13 cellular contexts compared by ENCODE assay signal in the genomic region with DNA sequence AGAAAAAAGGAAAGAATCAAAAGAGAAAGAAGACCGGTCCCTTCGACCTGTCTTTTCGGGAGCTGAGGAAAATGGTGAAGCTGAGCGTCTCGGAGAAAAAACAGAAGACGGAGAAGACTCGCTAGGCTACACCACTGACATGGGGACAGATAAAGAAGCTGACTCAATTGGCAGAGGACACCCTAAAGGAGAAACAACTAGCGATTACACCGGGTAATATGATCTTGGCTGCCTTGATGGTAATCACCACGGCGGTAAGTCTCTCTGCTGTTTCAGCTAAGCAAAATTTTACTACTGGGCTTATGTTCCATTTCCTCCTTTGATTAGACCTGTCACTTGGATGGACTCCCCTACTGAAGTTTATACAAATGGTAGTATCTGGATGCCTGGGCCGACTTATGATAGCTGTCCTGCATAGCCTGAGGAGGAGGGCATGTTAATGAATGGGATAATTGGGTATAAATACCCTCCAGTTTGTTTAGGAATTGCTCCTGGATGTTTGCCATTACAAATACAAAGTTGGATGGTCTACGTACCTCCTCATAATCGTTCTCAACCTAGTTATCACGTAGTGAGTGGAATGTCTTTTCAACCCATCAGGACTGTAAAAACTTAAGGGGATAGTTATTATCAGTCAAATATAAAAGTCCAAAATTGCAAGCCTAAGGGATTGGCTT. TPM values are rescaled to one million over a fixed set of nuclear protein-coding genes. Genes with fewer than 3 reads are reported as not detected.
DNase-seq lines count a peak whose midpoint lies in the region; ATAC-seq and TF ChIP-seq lines count a peak whose summit lies in the region.
"Had no signal": no experiment of that assay in that cellular context is flagged by ENCODE, and none has a peak within 500 bp of the region (broad histone marks: within the 10 kb centered on the region; RNA-seq: fewer than 3 reads in every experiment).

No MANE protein-coding gene starts in this region.

- H3K36me3 ChIP-seq in GM23338 (ENCODE audit: insufficient read depth), result no peaks in the 10 kb centered on the region
- no peaks in the 10 kb centered on the region for H3K36me3 ChIP-seq in osteoblast (ENCODE audit: insufficient read depth, low read length)
- no peaks in the 10 kb centered on the region for H3K36me3 ChIP-seq in upper lobe of right lung
- H3K36me3 ChIP-seq: left ventricle myocardium inferior had no signal

- intact Hi-C loops in upper lobe of right lung (cut with DNase I), result no loop called here

- H3K27me3 ChIP-seq in GM23338 (ENCODE audit: insufficient read depth) (peaks cover 87% of the 10 kb centered on the region), osteoblast (ENCODE audit: insufficient read depth, low read length) (peaks cover 73% of the 10 kb centered on the region), upper lobe of right lung (peaks cover 49% of the 10 kb centered on the region)

- ATAC-seq in GM23338, result peak; percentile 18
- no peak for ATAC-seq in upper lobe of right lung
- no peak for ATAC-seq in HG02852 (IDR thresholded peaks at IDR 0.05; ENCODE audit: unreplicated experiment)
- ATAC-seq in GM19351 (IDR thresholded peaks at IDR 0.05; ENCODE audit: unreplicated experiment), result no peak
- ATAC-seq in GM19397 (IDR thresholded peaks at IDR 0.05; ENCODE audit: unreplicated experiment), result no peak
- ATAC-seq: sciatic nerve had no signal

- H3K79me2 ChIP-seq in GM23338 (replicated peaks; ENCODE audit: insufficient read depth), result no peaks in the 10 kb centered on the region
- no peaks in the 10 kb centered on the region for H3K79me2 ChIP-seq in osteoblast (ENCODE audit: insufficient read depth, low read length)

- H3K9me3 Mint-ChIP-seq in GM23338, result no peaks in the 10 kb centered on the region; the same call in 2 of the 3 replicates

- H3K4me1 Mint-ChIP-seq in GM23338, result peaks cover 36% of the 10 kb centered on the region

- H3K27ac ChIP-seq in GM23338 (ENCODE audit: low read depth) (no peak overlapping the region), osteoblast (ENCODE audit: low read depth, low read length) (no peak overlapping the region), upper lobe of right lung (no peak overlapping the region)
- H3K27ac ChIP-seq: left ventricle myocardium inferior had no signal

- no peaks in the 10 kb centered on the region for H3K36me3 Mint-ChIP-seq in GM23338 (ENCODE audit: low read depth)

- TF ChIP-seq CTCF in GM23338 (conservative IDR thresholded peaks at IDR 0.05; ENCODE audit: low read depth in 2 of 2) (no peak), epithelial cell of esophagus (IDR thresholded peaks at IDR 0.05; ENCODE audit: insufficient read depth, low read depth, low read length, missing control alignments) (no peak), osteoblast (IDR thresholded peaks at IDR 0.05; ENCODE audit: extremely low read depth, low read depth, low read length) (no peak), upper lobe of right lung (IDR thresholded peaks at IDR 0.05) (no peak)

- H3K4me1 ChIP-seq in GM23338 (ENCODE audit: insufficient read depth), result peaks cover 37% of the 10 kb centered on the region
- no peaks in the 10 kb centered on the region for H3K4me1 ChIP-seq in osteoblast (ENCODE audit: insufficient read depth, low read length)
- peaks cover 6% of the 10 kb centered on the region for H3K4me1 ChIP-seq in upper lobe of right lung

- no peaks in the 10 kb centered on the region for H3F3A ChIP-seq in GM23338 (replicated peaks; ENCODE audit: low read depth)

- H3K4me2 ChIP-seq in GM23338, result peak overlapping the region; percentile 81
- peak overlapping the region; percentile 67 for H3K4me2 ChIP-seq in osteoblast (ENCODE audit: insufficient read depth, low read length)

- H3K4me3 ChIP-seq in GM23338 (peak overlapping the region; percentile 52), epithelial cell of esophagus (ENCODE audit: low read length) (peak overlapping the region; percentile 18), osteoblast (ENCODE audit: insufficient read depth, low read length) (peak overlapping the region; percentile 39), upper lobe of right lung (no peak overlapping the region)
- H3K4me3 ChIP-seq: left ventricle myocardium inferior had no signal

- no peak overlapping the region for H3K27ac Mint-ChIP-seq in GM23338

- no peaks in the 10 kb centered on the region for H4K20me1 ChIP-seq in GM23338 (replicated peaks; ENCODE audit: insufficient read depth)
- H4K20me1 ChIP-seq in osteoblast (ENCODE audit: insufficient read depth, low read length), result no peaks in the 10 kb centered on the region

- no peaks in the 10 kb centered on the region for H3K9me3 ChIP-seq in osteoblast (ENCODE audit: low read depth, low read length)
- H3K9me3 ChIP-seq in upper lobe of right lung, result no peaks in the 10 kb centered on the region
- H3K9me3 ChIP-seq: left ventricle myocardium inferior had no signal

- no peaks in the 10 kb centered on the region for H3K9me2 ChIP-seq in GM23338 (ENCODE audit: insufficient read depth)

- peaks cover 60% of the 10 kb centered on the region for H3K27me3 Mint-ChIP-seq in GM23338 (ENCODE audit: insufficient read depth, low read depth, poor library complexity)

- peak overlapping the region; percentile 68 for H3K4me3 Mint-ChIP-seq in GM23338

- DNase-seq in GM23338 (ENCODE audit: low spot score), result no peak
- DNase-seq in NCI-H146 treated with DMSO at 0.1 percent for 48 hours (lab: John Stamatoyannopoulos, UW; ENCODE audit: unreplicated experiment), result peak; percentile 10
- no peak for DNase-seq in epithelial cell of esophagus (ENCODE audit: low read depth)
- peak; percentile 48 for DNase-seq in osteoblast (ENCODE audit: insufficient read length, low spot score, missing footprints)
- DNase-seq in upper lobe of right lung, result no peak
- DNase-seq: activated CD8-positive, alpha-beta memory T cell treated with anti-CD3 and anti-CD28 coated beads, Interleukin-2, amount 50 U/mL, for 4 hours; aorta; left ventricle myocardium inferior; T-helper 1 cell had no signal

- H2AFZ ChIP-seq in GM23338 (no peak overlapping the region), osteoblast (ENCODE audit: low read length) (no peak overlapping the region)

TF ChIP-seq in GM23338, 12 proteins besides CTCF, POLR2A, EP300 and RAD21:
- TF ChIP-seq STAT1 (IDR thresholded peaks at IDR 0.05; ENCODE audit: unreplicated experiment) (no peak), EZH2 (IDR thresholded peaks at IDR 0.05; ENCODE audit: low read depth, unreplicated experiment) (peak; percentile 43)

RNA-seq across cellular contexts. Expression of gene ALOX15B, which starts 24.1 kb away (rescaled TPM):
- 0.39 and 0.45 TPM in 2 replicates for total RNA-seq in GM23338 (2014; rRNA removed; shearing (Covaris generic))
- 0.33 and 0.42 TPM in 2 replicates for polyA plus RNA-seq in GM23338 (2016; fragmentation: Nextera tagmentation; extraction: Ambion mirVana)
- total RNA-seq in osteoblast (under 0.01 TPM in 2 replicates), upper lobe of right lung (80.2 TPM)
- total RNA-seq: left ventricle myocardium inferior, sciatic nerve had no signal

RNA-seq across cellular contexts. Expression of gene ALOX12B, which starts 24.6 kb away (rescaled TPM):
- 1.4 TPM in 1 of 2 replicates, not detected in the other for total RNA-seq in GM23338 (2014; rRNA removed; shearing (Covaris generic))
- polyA plus RNA-seq in GM23338 (2016; fragmentation: Nextera tagmentation; extraction: Ambion mirVana), result 0.16 and 0.30 TPM in 2 replicates
- total RNA-seq in osteoblast (not detected in 2 replicates), upper lobe of right lung (not detected)
- total RNA-seq: aorta, left ventricle myocardium inferior, sciatic nerve had no signal

RNA-seq across cellular contexts. Expression of gene ALOXE3, which starts 55.4 kb away (rescaled TPM):
- 0.10 and 1.6 TPM in 2 replicates for total RNA-seq in GM23338 (2014; rRNA removed; shearing (Covaris generic))
- 0.27 TPM in 1 of 2 replicates, not detected in the other for polyA plus RNA-seq in GM23338 (2016; fragmentation: Nextera tagmentation; extraction: Ambion mirVana)
- total RNA-seq in osteoblast (not detected in 2 replicates), upper lobe of right lung (not detected)
- total RNA-seq: aorta, left ventricle myocardium inferior, sciatic nerve had no signal
- polyA plus RNA-seq: aorta had no signal

Comparison
In these comparisons a context has a peak if more than half of its experiments do, and no peak if none do; other contexts are left out.
1. DNase-seq: peak in NCI-H146 treated with DMSO at 0.1 percent for 48 hours (single experiment) and osteoblast (single experiment); none in GM23338 (single experiment), epithelial cell of esophagus (single experiment) and upper lobe of right lung (single experiment).
2. RNA of gene ALOX15B, which starts 24.1 kb away (total RNA-seq): 80.2 TPM in upper lobe of right lung (single experiment); 0.39 to 0.45 TPM in GM23338 and under 0.01 TPM in osteoblast; every median in the first group is over 10 times any median in the second.